In the genomic region with DNA sequence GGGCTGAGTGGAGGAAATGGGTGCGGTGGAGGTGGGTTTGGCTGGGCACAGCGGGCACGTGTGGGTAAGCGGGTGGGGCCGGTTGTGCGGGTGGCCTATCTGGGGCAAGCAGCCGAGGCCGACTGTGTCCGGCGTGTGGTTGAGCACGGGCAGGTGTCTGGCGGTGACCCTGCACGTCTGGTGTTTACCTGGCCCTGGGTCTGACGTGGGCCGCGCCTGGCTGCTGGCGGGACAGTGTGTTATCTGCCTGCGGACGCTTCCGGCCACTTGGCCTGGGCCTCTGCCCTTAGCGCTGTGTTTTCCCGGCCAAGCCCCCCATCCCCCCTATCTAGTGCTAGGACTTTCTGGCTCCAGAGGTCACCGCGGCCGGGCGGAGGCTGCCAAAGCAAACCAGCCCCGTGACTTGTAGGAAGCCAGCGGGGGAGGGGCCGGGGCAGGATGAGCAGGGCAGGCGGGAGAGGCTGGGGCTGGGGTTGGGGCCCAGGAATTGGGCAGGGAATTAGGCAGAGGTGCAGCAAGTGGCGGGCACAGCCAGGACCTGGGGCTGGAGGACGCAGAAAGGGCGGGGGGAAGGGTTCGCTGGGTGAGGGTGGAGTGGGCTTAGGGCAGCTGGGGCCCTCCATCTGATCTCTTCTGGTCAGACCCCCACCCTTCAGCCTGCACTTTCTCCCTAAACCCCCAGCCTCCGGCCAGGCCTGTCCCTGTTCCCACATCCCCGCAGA, we compare ENCODE assay signal across 7 cellular contexts. TPM values are rescaled to one million over a fixed set of nuclear protein-coding genes. Genes with fewer than 3 reads are reported as not detected.
A peak's percentile ranks its signal among the peaks of the same experiment; 100 is the strongest.
DNase-seq lines count a peak whose midpoint lies in the region; ATAC-seq and TF ChIP-seq lines count a peak whose summit lies in the region.

No MANE protein-coding gene starts in this region.

- H3K4me2 ChIP-seq in skeletal muscle satellite cell (ENCODE audit: low read length): peak overlapping the region; percentile 61

- DNase-seq in LNCaP clone FGC (ENCODE audit: low read depth): peak; percentile 90
- DNase-seq in iPS-NIHi7 (ENCODE audit: extremely low spot score): peak; percentile 70
- no peak for DNase-seq in OCI-M2 (lab: John Stamatoyannopoulos, UW; ENCODE audit: unreplicated experiment)

- ATAC-seq in GM21390 (IDR thresholded peaks at IDR 0.05; ENCODE audit: unreplicated experiment) (no peak), GM21526 (IDR thresholded peaks at IDR 0.05; ENCODE audit: low FRiP score, unreplicated experiment) (no peak)

- H3K4me3 ChIP-seq in LNCaP clone FGC (ENCODE audit: low read depth, low read length) (peak overlapping the region; percentile 99), skeletal muscle satellite cell (ENCODE audit: low read length) (peak overlapping the region; percentile 14)

- H3K27me3 ChIP-seq in skeletal muscle satellite cell (ENCODE audit: control insufficient read depth, insufficient read depth, low read length): peaks cover 7% of the 10 kb centered on the region

- H3K36me3 ChIP-seq in skeletal muscle satellite cell (ENCODE audit: insufficient read depth, low read length): no peaks in the 10 kb centered on the region

- peak overlapping the region; percentile 56 for H3K27ac ChIP-seq in angular gyrus (ENCODE audit: low read depth, low read length)

- TF ChIP-seq CTCF in LNCaP clone FGC (IDR thresholded peaks at IDR 0.05; ENCODE audit: control insufficient read depth, extremely low read depth, insufficient read depth): no peak

- H3K4me1 ChIP-seq in skeletal muscle satellite cell (ENCODE audit: control insufficient read depth, insufficient read depth, low read length): peaks cover 17% of the 10 kb centered on the region

- no peaks in the 10 kb centered on the region for H3K9me3 ChIP-seq in skeletal muscle satellite cell (replicated peaks; ENCODE audit: low read length)

- no peak overlapping the region for H3K9ac ChIP-seq in skeletal muscle satellite cell (ENCODE audit: low read depth, low read length)

RNA-seq across cellular contexts. Expression of gene HPN, which starts 0.5 kb away (rescaled TPM):
- not detected in 2 replicates for total RNA-seq in skeletal muscle satellite cell (2012; rRNA removed)

RNA-seq across cellular contexts. Expression of gene SCN1B, which starts 10.7 kb away (rescaled TPM):
- total RNA-seq in skeletal muscle satellite cell (2012; rRNA removed): 0.76 and 0.87 TPM in 2 replicates

RNA-seq across cellular contexts. Expression of gene GRAMD1A, which starts 40.9 kb away (rescaled TPM):
- 17.7 and 17.9 TPM in 2 replicates for total RNA-seq in skeletal muscle satellite cell (2012; rRNA removed)
